ENCODE assay signal across 8 cellular contexts in the genomic region with DNA sequence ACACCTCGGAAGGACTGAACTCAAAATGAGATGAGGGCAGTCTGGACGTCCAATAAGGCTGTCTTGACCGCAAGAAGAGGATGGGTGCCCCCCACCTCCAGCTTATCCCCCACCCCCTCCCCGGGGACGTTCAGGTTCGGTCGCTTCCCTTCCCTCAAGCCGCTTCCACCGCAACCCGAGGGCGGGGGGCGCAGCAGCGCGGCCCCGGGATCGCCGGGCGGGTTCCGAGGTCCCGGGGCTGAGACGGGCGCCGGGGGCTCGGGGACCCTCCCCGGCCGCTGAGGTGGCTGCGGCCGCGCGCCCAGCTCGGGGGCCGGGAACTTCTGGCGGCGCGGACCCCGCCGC. TPM values are rescaled to one million over a fixed set of nuclear protein-coding genes. Genes with fewer than 3 reads are reported as not detected.
A peak's percentile ranks its signal among the peaks of the same experiment; 100 is the strongest.
DNase-seq lines count a peak whose midpoint lies in the region; ATAC-seq and TF ChIP-seq lines count a peak whose summit lies in the region.

No MANE protein-coding gene starts in this region.

- peak overlapping the region; percentile 77 for H3K4me3 Mint-ChIP-seq in activated CD4-positive, alpha-beta T cell treated with anti-CD3 and anti-CD28 coated beads, Interleukin-2, amount 10 ng/mL, durations not matched to agents 7 days and 5 days

- peaks cover 29% of the 10 kb centered on the region for H3K4me1 Mint-ChIP-seq in activated CD4-positive, alpha-beta T cell treated with anti-CD3 and anti-CD28 coated beads, Interleukin-2, amount 10 ng/mL, durations not matched to agents 7 days and 5 days

- H3K27me3 ChIP-seq in body of pancreas (no peaks in the 10 kb centered on the region), thyroid gland (no peaks in the 10 kb centered on the region)

- CTCF ChIA-PET in activated CD4-positive, alpha-beta T cell treated with anti-CD3 and anti-CD28 coated beads, Interleukin-2, amount 10 ng/mL, durations not matched to agents 7 days and 5 days (lab: Charles Lee), result interaction anchor here (1.1 kb wide), 1 partner anchor 29 kb away, joined by 3 read pairs; no protein-coding TSS in a partner anchor

- H3K27ac Mint-ChIP-seq in activated CD4-positive, alpha-beta T cell treated with anti-CD3 and anti-CD28 coated beads, Interleukin-2, amount 10 ng/mL, durations not matched to agents 7 days and 5 days, result peak overlapping the region; percentile 68

- peaks cover 11% of the 10 kb centered on the region for H3K27me3 Mint-ChIP-seq in activated CD4-positive, alpha-beta T cell treated with anti-CD3 and anti-CD28 coated beads, Interleukin-2, amount 10 ng/mL, durations not matched to agents 7 days and 5 days

- H3K9me3 ChIP-seq in body of pancreas (no peaks in the 10 kb centered on the region), thyroid gland (no peaks in the 10 kb centered on the region)

- peak overlapping the region in 3 of 4 donors; percentile 93 to 97 (median 95) for H3K27ac ChIP-seq in body of pancreas
- peak overlapping the region; percentile 81 to 95 (median 93) for H3K27ac ChIP-seq in thyroid gland

- TF ChIP-seq POLR2A in body of pancreas (IDR thresholded peaks at IDR 0.05) (no peak), thyroid gland (IDR thresholded peaks at IDR 0.05) (no peak)

- TF ChIP-seq CTCF in body of pancreas (IDR thresholded peaks at IDR 0.05) (no peak), thyroid gland (IDR thresholded peaks at IDR 0.05) (no peak)

- peaks cover 24% of the 10 kb centered on the region for H3K36me3 Mint-ChIP-seq in activated CD4-positive, alpha-beta T cell treated with anti-CD3 and anti-CD28 coated beads, Interleukin-2, amount 10 ng/mL, durations not matched to agents 7 days and 5 days (ENCODE audit: low read depth)

- no peak for DNase-seq in activated CD4-positive, alpha-beta T cell treated with anti-CD3 and anti-CD28 coated beads, Interleukin-2, amount 10 ng/mL, durations not matched to agents 7 days and 5 days
- DNase-seq in activated CD4-positive, alpha-beta T cell treated with anti-CD3 and anti-CD28 coated beads, Interleukin-2, amount 50 U/mL, for 48 hours, result no peak
- DNase-seq in body of pancreas (peak in 1 of 4 donors; percentile 11), left lobe of liver (ENCODE audit: low spot score) (peak; percentile 46), thyroid gland (peak; percentile 8 to 19), NCI-H2227 treated with DMSO at 0.1 percent for 48 hours (lab: John Stamatoyannopoulos, UW) (no peak), cortex of kidney (lab: John Stamatoyannopoulos, UW) (no peak)

- H3K4me3 ChIP-seq in body of pancreas (peak overlapping the region; percentile 61 to 80), thyroid gland (replicated peaks in 1 of 3) (peak overlapping the region in 2 of 3 donors; percentile 81 to 92)

- H3K4me1 ChIP-seq in body of pancreas (peaks cover 41% of the 10 kb centered on the region), thyroid gland (peaks cover 7 to 12% of the 10 kb centered on the region in 2 donors)

- ATAC-seq in HG03521 (IDR thresholded peaks at IDR 0.05; ENCODE audit: unreplicated experiment) (peak; percentile 13), body of pancreas (no peak), left lobe of liver (no peak)

- intact Hi-C loops in body of pancreas (cut with DNase I) (no loop called here), thyroid gland (cut with DNase I) (loop anchor here (10.0 kb wide), 1 partner anchor 46 kb away; no protein-coding TSS in a partner anchor)

- 0% methylated on average over 7 to 33 of the region's 37 CpGs for WGBS in body of pancreas, 2 donors
- 0% methylated on average over 3 to 5 of the region's 37 CpGs for WGBS in thyroid gland, 2 donors

- H3K36me3 ChIP-seq in body of pancreas (replicated peaks in 1 of 2; ENCODE audit: insufficient read depth in 1 of 2, low read depth in 2 of 2) (no peaks in the 10 kb centered on the region), thyroid gland (no peaks in the 10 kb centered on the region)

- H3K9me3 Mint-ChIP-seq in activated CD4-positive, alpha-beta T cell treated with anti-CD3 and anti-CD28 coated beads, Interleukin-2, amount 10 ng/mL, durations not matched to agents 7 days and 5 days, result peaks cover 5% of the 10 kb centered on the region

- POLR2A ChIA-PET in activated CD4-positive, alpha-beta T cell treated with anti-CD3 and anti-CD28 coated beads, Interleukin-2, amount 10 ng/mL, durations not matched to agents 7 days and 5 days (lab: Charles Lee), result interaction anchor here (1.5 kb wide), 1 partner anchor 54 kb away, joined by 3 read pairs; no protein-coding TSS in a partner anchor

RNA-seq across cellular contexts. Expression of gene USP46, which starts 0.5 kb away (rescaled TPM):
- total RNA-seq in activated CD4-positive, alpha-beta T cell treated with anti-CD3 and anti-CD28 coated beads, Interleukin-2, amount 10 ng/mL, durations not matched to agents 7 days and 5 days, result 1 to 10 TPM; 8.7 to 8.9 TPM
- total RNA-seq in body of pancreas, result 1 to 10 TPM; 6.7 to 6.9 TPM
- total RNA-seq in left lobe of liver, result 4.9 TPM
- 10 to 100 TPM; 10.8 to 17.6 (median 14.2) TPM for total RNA-seq in thyroid gland

Comparison
In these comparisons a context has a peak if more than half of its experiments do, and no peak if none do; other contexts are left out.
1. DNase-seq: peak in left lobe of liver (single experiment) and thyroid gland (2 of 2); none in activated CD4-positive, alpha-beta T cell treated with anti-CD3 and anti-CD28 coated beads, Interleukin-2, amount 10 ng/mL, durations not matched to agents 7 days and 5 days (single experiment), activated CD4-positive, alpha-beta T cell treated with anti-CD3 and anti-CD28 coated beads, Interleukin-2, amount 50 U/mL, for 48 hours (0 of 2), NCI-H2227 treated with DMSO at 0.1 percent for 48 hours (single experiment) and cortex of kidney (single experiment).